1 cellular context compared by ENCODE assay signal in the genomic region with DNA sequence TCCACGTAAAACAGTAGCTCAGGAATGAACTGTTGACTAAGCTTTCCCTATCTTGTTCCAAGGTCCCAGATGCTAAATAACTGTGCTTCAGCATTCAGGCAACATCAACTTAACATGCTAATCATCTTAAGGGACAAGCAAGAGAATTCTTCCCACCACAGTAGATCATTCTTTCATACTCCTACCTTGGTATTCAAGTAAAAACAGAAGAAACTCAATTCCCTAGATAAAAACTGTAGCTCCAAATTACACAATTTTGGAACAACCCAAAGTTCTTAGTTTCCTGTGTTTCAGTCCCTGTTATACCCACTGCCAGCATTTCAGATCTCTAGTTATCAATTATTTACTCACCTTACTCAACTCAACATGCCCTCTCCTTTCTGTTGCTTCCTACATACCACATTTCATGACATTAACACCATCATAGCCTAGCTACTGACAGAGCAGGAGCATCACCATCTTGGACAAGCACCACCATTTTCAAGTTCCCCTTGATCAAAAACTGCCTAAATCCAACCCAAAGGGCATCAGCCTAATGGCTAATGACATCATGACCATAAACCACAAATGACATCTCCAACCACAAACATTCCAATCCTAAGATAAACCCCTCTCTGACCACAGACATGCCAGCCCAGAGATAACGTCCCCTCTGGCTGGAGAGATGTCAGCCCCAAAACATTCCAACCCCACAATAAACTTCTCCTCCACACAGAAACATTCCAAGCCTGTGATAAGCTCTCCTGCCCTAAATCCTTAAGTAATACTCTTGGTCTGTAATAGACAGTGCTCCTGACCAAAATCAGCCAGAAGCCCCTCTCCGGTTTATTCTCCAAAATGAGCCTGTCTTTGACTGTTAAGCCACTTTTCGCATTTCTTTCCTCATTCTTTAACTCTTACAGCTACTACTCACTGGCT.
TF ChIP-seq lines count a peak whose summit lies in the region.

No MANE protein-coding gene starts in this region.

TF ChIP-seq in K562, 482 proteins besides CTCF, POLR2A, EP300 and RAD21 (continued from another document and continues in another):
- no peak for TF ChIP-seq HINFP (tag; conservative IDR thresholded peaks at IDR 0.05; ENCODE audit: low read depth)
- no peak for TF ChIP-seq MXD1 (CRISPR knock-in tag; IDR thresholded peaks at IDR 0.05; ENCODE audit: borderline replicate concordance, poor library complexity, severe bottlenecking)
- peak; percentile 99 for TF ChIP-seq RUNX1 (IDR thresholded peaks at IDR 0.05; ENCODE audit: low read depth)
- no peak for TF ChIP-seq NFXL1 (CRISPR knock-in tag; IDR thresholded peaks at IDR 0.05)
- TF ChIP-seq, protein P1, sequence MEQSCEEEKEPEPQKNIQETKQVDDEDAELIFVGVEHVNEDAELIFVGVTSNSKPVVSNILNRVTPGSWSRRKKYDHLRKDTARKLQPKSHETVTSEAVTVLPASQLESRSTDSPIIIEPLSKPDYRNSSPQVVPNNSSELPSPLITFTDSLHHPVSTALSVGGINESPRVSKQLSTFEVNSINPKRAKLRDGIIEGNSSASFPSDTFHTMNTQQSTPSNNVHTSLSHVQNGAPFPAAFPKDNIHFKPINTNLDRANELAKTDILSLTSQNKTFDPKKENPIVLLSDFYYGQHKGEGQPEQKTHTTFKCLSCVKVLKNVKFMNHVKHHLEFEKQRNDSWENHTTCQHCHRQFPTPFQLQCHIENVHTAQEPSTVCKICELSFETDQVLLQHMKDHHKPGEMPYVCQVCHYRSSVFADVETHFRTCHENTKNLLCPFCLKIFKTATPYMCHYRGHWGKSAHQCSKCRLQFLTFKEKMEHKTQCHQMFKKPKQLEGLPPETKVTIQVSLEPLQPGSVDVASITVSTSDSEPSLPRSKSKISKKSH (CRISPR knock-in tag; IDR thresholded peaks at IDR 0.05): no peak
- TF ChIP-seq EP400 (IDR thresholded peaks at IDR 0.05): no peak
- no peak for TF ChIP-seq PHF20 (IDR thresholded peaks at IDR 0.05; ENCODE audit: partially characterized antibody)
- no peak for TF ChIP-seq SIN3A (IDR thresholded peaks at IDR 0.05; ENCODE audit: borderline replicate concordance in 2 of 2, control insufficient read depth in 1 of 2, low read depth in 2 of 2, low read length in 2 of 2)
- TF ChIP-seq KHSRP (IDR thresholded peaks at IDR 0.05): peak; percentile 77; the same call in 1 of the 2 replicates
- TF ChIP-seq POLR3G (IDR thresholded peaks at IDR 0.05; ENCODE audit: extremely low read depth, insufficient read length, insufficient replicate concordance): no peak
- no peak for TF ChIP-seq HNRNPK (IDR thresholded peaks at IDR 0.05; ENCODE audit: low read depth, low read length, poor library complexity, severe bottlenecking)
- no peak for TF ChIP-seq NR2C2 (CRISPR knock-in tag; IDR thresholded peaks at IDR 0.05)
- peak; percentile 66; the same call in 1 of the 2 replicates for TF ChIP-seq NR2C2 (tag; IDR thresholded peaks at IDR 0.05)
- TF ChIP-seq ZNF133 (CRISPR knock-in tag; IDR thresholded peaks at IDR 0.05): no peak
- peak; percentile 76 for TF ChIP-seq NEUROD1 (IDR thresholded peaks at IDR 0.05; ENCODE audit: borderline replicate concordance, low read depth, low read length, partially characterized antibody)
- peak; percentile 59 for TF ChIP-seq CCNT2 (IDR thresholded peaks at IDR 0.05; ENCODE audit: borderline replicate concordance, extremely low read depth, insufficient read length, low read depth, low read length)
- TF ChIP-seq ZNF583 (CRISPR knock-in tag; IDR thresholded peaks at IDR 0.05): 0 out of 2 replicates have a peak, but pooled peaks have one; percentile 31
- no peak for TF ChIP-seq KDM2B (CRISPR knock-in tag; IDR thresholded peaks at IDR 0.05)
- TF ChIP-seq, protein P2, sequence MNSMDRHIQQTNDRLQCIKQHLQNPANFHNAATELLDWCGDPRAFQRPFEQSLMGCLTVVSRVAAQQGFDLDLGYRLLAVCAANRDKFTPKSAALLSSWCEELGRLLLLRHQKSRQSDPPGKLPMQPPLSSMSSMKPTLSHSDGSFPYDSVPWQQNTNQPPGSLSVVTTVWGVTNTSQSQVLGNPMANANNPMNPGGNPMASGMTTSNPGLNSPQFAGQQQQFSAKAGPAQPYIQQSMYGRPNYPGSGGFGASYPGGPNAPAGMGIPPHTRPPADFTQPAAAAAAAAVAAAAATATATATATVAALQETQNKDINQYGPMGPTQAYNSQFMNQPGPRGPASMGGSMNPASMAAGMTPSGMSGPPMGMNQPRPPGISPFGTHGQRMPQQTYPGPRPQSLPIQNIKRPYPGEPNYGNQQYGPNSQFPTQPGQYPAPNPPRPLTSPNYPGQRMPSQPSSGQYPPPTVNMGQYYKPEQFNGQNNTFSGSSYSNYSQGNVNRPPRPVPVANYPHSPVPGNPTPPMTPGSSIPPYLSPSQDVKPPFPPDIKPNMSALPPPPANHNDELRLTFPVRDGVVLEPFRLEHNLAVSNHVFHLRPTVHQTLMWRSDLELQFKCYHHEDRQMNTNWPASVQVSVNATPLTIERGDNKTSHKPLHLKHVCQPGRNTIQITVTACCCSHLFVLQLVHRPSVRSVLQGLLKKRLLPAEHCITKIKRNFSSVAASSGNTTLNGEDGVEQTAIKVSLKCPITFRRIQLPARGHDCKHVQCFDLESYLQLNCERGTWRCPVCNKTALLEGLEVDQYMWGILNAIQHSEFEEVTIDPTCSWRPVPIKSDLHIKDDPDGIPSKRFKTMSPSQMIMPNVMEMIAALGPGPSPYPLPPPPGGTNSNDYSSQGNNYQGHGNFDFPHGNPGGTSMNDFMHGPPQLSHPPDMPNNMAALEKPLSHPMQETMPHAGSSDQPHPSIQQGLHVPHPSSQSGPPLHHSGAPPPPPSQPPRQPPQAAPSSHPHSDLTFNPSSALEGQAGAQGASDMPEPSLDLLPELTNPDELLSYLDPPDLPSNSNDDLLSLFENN (IDR thresholded peaks at IDR 0.05; ENCODE audit: low read depth in 2 of 2, low read length in 2 of 2): peak in 1 of 2 experiments; percentile 87; a peak in 2 of 4 replicates
- no peak for TF ChIP-seq PHF21A (IDR thresholded peaks at IDR 0.05; ENCODE audit: borderline replicate concordance, low read depth)
- TF ChIP-seq ZNF740 (CRISPR knock-in tag; IDR thresholded peaks at IDR 0.05): no peak
- TF ChIP-seq ZNF740 (tag; IDR thresholded peaks at IDR 0.05): no peak
- TF ChIP-seq CHD4 (IDR thresholded peaks at IDR 0.05; ENCODE audit: insufficient read depth, insufficient replicate concordance, low read depth, low read length, poor library complexity, severe bottlenecking): no peak
- TF ChIP-seq MEIS2 (IDR thresholded peaks at IDR 0.05; ENCODE audit: partially characterized antibody): peak; percentile 98
- peak; percentile 49; the same call in 1 of the 2 replicates for TF ChIP-seq BACH1 (tag; IDR thresholded peaks at IDR 0.05)
- no peak for TF ChIP-seq SP2 (IDR thresholded peaks at IDR 0.05; ENCODE audit: extremely low read depth, low read depth, low read length, poor library complexity, severe bottlenecking)
- no peak for TF ChIP-seq ELK1 (CRISPR knock-in tag; IDR thresholded peaks at IDR 0.05)
- peak in 1 of 3 experiments; percentile 72 for TF ChIP-seq YY1 (IDR thresholded peaks at IDR 0.05; ENCODE audit: borderline replicate concordance in 1 of 3, control insufficient read depth in 1 of 3, extremely low read depth in 1 of 3, insufficient read depth in 3 of 3, insufficient read length in 1 of 3, insufficient replicate concordance in 2 of 3, low read depth in 1 of 3, low read length in 2 of 3)
- peak; percentile 55 for TF ChIP-seq ETV1 (tag; conservative IDR thresholded peaks at IDR 0.05; ENCODE audit: low read depth)
- TF ChIP-seq ZNF212 (CRISPR knock-in tag; IDR thresholded peaks at IDR 0.05): no peak
- no peak for TF ChIP-seq ELK3 (CRISPR knock-in tag; IDR thresholded peaks at IDR 0.05)
- peak; percentile 96 for TF ChIP-seq BCOR (IDR thresholded peaks at IDR 0.05)
- TF ChIP-seq TEAD4 (IDR thresholded peaks at IDR 0.05; ENCODE audit: low read length): peak; percentile 98
- peak; percentile 95 for TF ChIP-seq TEAD4 (CRISPR knock-in tag; IDR thresholded peaks at IDR 0.05; ENCODE audit: borderline replicate concordance)
- TF ChIP-seq, protein P3, sequence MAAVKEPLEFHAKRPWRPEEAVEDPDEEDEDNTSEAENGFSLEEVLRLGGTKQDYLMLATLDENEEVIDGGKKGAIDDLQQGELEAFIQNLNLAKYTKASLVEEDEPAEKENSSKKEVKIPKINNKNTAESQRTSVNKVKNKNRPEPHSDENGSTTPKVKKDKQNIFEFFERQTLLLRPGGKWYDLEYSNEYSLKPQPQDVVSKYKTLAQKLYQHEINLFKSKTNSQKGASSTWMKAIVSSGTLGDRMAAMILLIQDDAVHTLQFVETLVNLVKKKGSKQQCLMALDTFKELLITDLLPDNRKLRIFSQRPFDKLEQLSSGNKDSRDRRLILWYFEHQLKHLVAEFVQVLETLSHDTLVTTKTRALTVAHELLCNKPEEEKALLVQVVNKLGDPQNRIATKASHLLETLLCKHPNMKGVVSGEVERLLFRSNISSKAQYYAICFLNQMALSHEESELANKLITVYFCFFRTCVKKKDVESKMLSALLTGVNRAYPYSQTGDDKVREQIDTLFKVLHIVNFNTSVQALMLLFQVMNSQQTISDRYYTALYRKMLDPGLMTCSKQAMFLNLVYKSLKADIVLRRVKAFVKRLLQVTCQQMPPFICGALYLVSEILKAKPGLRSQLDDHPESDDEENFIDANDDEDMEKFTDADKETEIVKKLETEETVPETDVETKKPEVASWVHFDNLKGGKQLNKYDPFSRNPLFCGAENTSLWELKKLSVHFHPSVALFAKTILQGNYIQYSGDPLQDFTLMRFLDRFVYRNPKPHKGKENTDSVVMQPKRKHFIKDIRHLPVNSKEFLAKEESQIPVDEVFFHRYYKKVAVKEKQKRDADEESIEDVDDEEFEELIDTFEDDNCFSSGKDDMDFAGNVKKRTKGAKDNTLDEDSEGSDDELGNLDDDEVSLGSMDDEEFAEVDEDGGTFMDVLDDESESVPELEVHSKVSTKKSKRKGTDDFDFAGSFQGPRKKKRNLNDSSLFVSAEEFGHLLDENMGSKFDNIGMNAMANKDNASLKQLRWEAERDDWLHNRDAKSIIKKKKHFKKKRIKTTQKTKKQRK (IDR thresholded peaks at IDR 0.05; ENCODE audit: borderline replicate concordance, low read depth, low read length): no peak
- no peak for TF ChIP-seq THRAP3 (IDR thresholded peaks at IDR 0.05; ENCODE audit: borderline replicate concordance)
- TF ChIP-seq ZNF134 (CRISPR knock-in tag; conservative IDR thresholded peaks at IDR 0.05): peak; percentile 79
- TF ChIP-seq ZNF507 (tag; conservative IDR thresholded peaks at IDR 0.05): no peak
- TF ChIP-seq, protein P4, sequence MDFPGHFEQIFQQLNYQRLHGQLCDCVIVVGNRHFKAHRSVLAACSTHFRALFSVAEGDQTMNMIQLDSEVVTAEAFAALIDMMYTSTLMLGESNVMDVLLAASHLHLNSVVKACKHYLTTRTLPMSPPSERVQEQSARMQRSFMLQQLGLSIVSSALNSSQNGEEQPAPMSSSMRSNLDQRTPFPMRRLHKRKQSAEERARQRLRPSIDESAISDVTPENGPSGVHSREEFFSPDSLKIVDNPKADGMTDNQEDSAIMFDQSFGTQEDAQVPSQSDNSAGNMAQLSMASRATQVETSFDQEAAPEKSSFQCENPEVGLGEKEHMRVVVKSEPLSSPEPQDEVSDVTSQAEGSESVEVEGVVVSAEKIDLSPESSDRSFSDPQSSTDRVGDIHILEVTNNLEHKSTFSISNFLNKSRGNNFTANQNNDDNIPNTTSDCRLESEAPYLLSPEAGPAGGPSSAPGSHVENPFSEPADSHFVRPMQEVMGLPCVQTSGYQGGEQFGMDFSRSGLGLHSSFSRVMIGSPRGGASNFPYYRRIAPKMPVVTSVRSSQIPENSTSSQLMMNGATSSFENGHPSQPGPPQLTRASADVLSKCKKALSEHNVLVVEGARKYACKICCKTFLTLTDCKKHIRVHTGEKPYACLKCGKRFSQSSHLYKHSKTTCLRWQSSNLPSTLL (IDR thresholded peaks at IDR 0.05): no peak
- TF ChIP-seq ELF1 (tag; IDR thresholded peaks at IDR 0.05): no peak; the same call in 1 of the 2 replicates
- no peak for TF ChIP-seq ZNF140 (CRISPR knock-in tag; IDR thresholded peaks at IDR 0.05)
- no peak for TF ChIP-seq SPI1 (IDR thresholded peaks at IDR 0.05; ENCODE audit: borderline replicate concordance, low read depth, low read length)
- no peak for TF ChIP-seq GABPB1 (CRISPR knock-in tag; IDR thresholded peaks at IDR 0.05)
